ENCODE assay signal across 9 cellular contexts in genomic region chr7:3399858-3400257, GRCh38.
DNase-seq lines count a peak whose midpoint lies in the region; ATAC-seq and TF ChIP-seq lines count a peak whose summit lies in the region.
"Had no signal": no experiment of that assay in that cellular context is flagged by ENCODE, and none has a peak within 500 bp of the region (broad histone marks: within the 10 kb centered on the region; RNA-seq: fewer than 3 reads in every experiment).

No MANE protein-coding gene starts in this region.

- H3K36me3 Mint-ChIP-seq in activated T-helper 2 cell treated with anti-CD3 and anti-CD28 coated beads, Interferon-gamma antibody, Interleukin-2, Interleukin-4, amounts not matched to agents 10 μg/mL and 5 μg/mL and 100 μg/mL, durations not matched to agents 14 hours and 24 hours and 36 hours (ENCODE audit: low read depth): no peaks in the 10 kb centered on the region
- H3K36me3 Mint-ChIP-seq in activated CD8-positive, alpha-beta memory T cell treated with anti-CD3 and anti-CD28 coated beads, Interleukin-2, amount 10 ng/mL, durations not matched to agents 7 days and 5 days: peaks cover 4% of the 10 kb centered on the region
- H3K36me3 Mint-ChIP-seq: activated CD4-positive, alpha-beta memory T cell treated with anti-CD3 and anti-CD28 coated beads for 36 hours had no signal

- H3K4me2 ChIP-seq in KMS-11: no peak overlapping the region

- CTCF ChIA-PET in activated CD8-positive, alpha-beta memory T cell treated with anti-CD3 and anti-CD28 coated beads, Interleukin-2, amount 10 ng/mL, durations not matched to agents 7 days and 5 days (lab: Charles Lee): interaction anchor here (1.3 kb wide), 1 partner anchor 534 kb away, joined by 3 read pairs; no protein-coding TSS in a partner anchor

- no peak overlapping the region for H3K4me3 Mint-ChIP-seq in activated T-helper 2 cell treated with anti-CD3 and anti-CD28 coated beads, Interferon-gamma antibody, Interleukin-2, Interleukin-4, amounts not matched to agents 10 μg/mL and 5 μg/mL and 100 μg/mL, durations not matched to agents 14 hours and 24 hours and 36 hours (ENCODE audit: low read depth)
- no peak overlapping the region for H3K4me3 Mint-ChIP-seq in activated CD8-positive, alpha-beta memory T cell treated with anti-CD3 and anti-CD28 coated beads, Interleukin-2, amount 10 ng/mL, durations not matched to agents 7 days and 5 days
- H3K4me3 Mint-ChIP-seq: activated CD4-positive, alpha-beta memory T cell treated with anti-CD3 and anti-CD28 coated beads for 36 hours had no signal

- peaks cover 21% of the 10 kb centered on the region for H3K9me3 Mint-ChIP-seq in activated T-helper 2 cell treated with anti-CD3 and anti-CD28 coated beads, Interferon-gamma antibody, Interleukin-2, Interleukin-4, amounts not matched to agents 10 μg/mL and 5 μg/mL and 100 μg/mL, durations not matched to agents 14 hours and 24 hours and 36 hours
- peaks cover 10% of the 10 kb centered on the region for H3K9me3 Mint-ChIP-seq in activated CD8-positive, alpha-beta memory T cell treated with anti-CD3 and anti-CD28 coated beads, Interleukin-2, amount 10 ng/mL, durations not matched to agents 7 days and 5 days (ENCODE audit: low read depth)

- H3K79me2 ChIP-seq in KMS-11 (ENCODE audit: insufficient read depth, low read depth): no peaks in the 10 kb centered on the region

- DNase-seq in amniotic epithelial cell (ENCODE audit: low read depth) (peak; percentile 25), lung microvascular endothelial cell (ENCODE audit: low read depth in 2 of 2) (peak; percentile 6 to 22), posterior vena cava (ENCODE audit: low spot score) (no peak), LoVo (ENCODE audit: low spot score) (no peak)
- DNase-seq in activated T-helper 2 cell treated with anti-CD3 and anti-CD28 coated beads, Interferon-gamma antibody, Interleukin-2, Interleukin-4, amounts not matched to agents 10 μg/mL and 5 μg/mL and 100 μg/mL, durations not matched to agents 14 hours and 24 hours and 36 hours (ENCODE audit: low spot score): no peak
- DNase-seq in activated CD8-positive, alpha-beta memory T cell treated with anti-CD3 and anti-CD28 coated beads, Interleukin-2, amount 10 ng/mL, durations not matched to agents 7 days and 5 days: no peak
- DNase-seq: activated CD4-positive, alpha-beta memory T cell treated with anti-CD3 and anti-CD28 coated beads for 36 hours had no signal

- no peaks in the 10 kb centered on the region for H3K36me3 ChIP-seq in KMS-11 (ENCODE audit: insufficient read depth)

- no peak overlapping the region for H3K27ac Mint-ChIP-seq in activated T-helper 2 cell treated with anti-CD3 and anti-CD28 coated beads, Interferon-gamma antibody, Interleukin-2, Interleukin-4, amounts not matched to agents 10 μg/mL and 5 μg/mL and 100 μg/mL, durations not matched to agents 14 hours and 24 hours and 36 hours
- no peak overlapping the region for H3K27ac Mint-ChIP-seq in activated CD8-positive, alpha-beta memory T cell treated with anti-CD3 and anti-CD28 coated beads, Interleukin-2, amount 10 ng/mL, durations not matched to agents 7 days and 5 days
- H3K27ac Mint-ChIP-seq: activated CD4-positive, alpha-beta memory T cell treated with anti-CD3 and anti-CD28 coated beads for 36 hours had no signal

- TF ChIP-seq CTCF in GM12873 (IDR thresholded peaks at IDR 0.05; ENCODE audit: insufficient read depth, low read depth, low read length, missing control alignments): peak; percentile 45
- 0 out of 2 replicates have a peak, but pooled peaks have one; percentile 25 for TF ChIP-seq CTCF in KMS-11 (conservative IDR thresholded peaks at IDR 0.05; ENCODE audit: low read depth, low read length)

- peaks cover 17% of the 10 kb centered on the region for H3K27me3 Mint-ChIP-seq in activated T-helper 2 cell treated with anti-CD3 and anti-CD28 coated beads, Interferon-gamma antibody, Interleukin-2, Interleukin-4, amounts not matched to agents 10 μg/mL and 5 μg/mL and 100 μg/mL, durations not matched to agents 14 hours and 24 hours and 36 hours (ENCODE audit: low read depth)
- peaks cover 43% of the 10 kb centered on the region for H3K27me3 Mint-ChIP-seq in activated CD8-positive, alpha-beta memory T cell treated with anti-CD3 and anti-CD28 coated beads, Interleukin-2, amount 10 ng/mL, durations not matched to agents 7 days and 5 days

- no peak overlapping the region for H3K4me3 ChIP-seq in KMS-11 (IDR thresholded peaks at IDR 0.05; ENCODE audit: insufficient read depth, low read depth, low read length)

- H4K20me1 ChIP-seq in KMS-11 (ENCODE audit: insufficient read depth): no peaks in the 10 kb centered on the region

- no peak overlapping the region for H3K9ac ChIP-seq in KMS-11

- H3K4me1 Mint-ChIP-seq in activated T-helper 2 cell treated with anti-CD3 and anti-CD28 coated beads, Interferon-gamma antibody, Interleukin-2, Interleukin-4, amounts not matched to agents 10 μg/mL and 5 μg/mL and 100 μg/mL, durations not matched to agents 14 hours and 24 hours and 36 hours (ENCODE audit: low read depth): no peaks in the 10 kb centered on the region
- H3K4me1 Mint-ChIP-seq in activated CD8-positive, alpha-beta memory T cell treated with anti-CD3 and anti-CD28 coated beads, Interleukin-2, amount 10 ng/mL, durations not matched to agents 7 days and 5 days: no peaks in the 10 kb centered on the region

- ATAC-seq in activated CD8-positive, alpha-beta memory T cell treated with anti-CD3 and anti-CD28 coated beads, Interleukin-2, amount 10 ng/mL, durations not matched to agents 7 days and 5 days: no peak

- no peaks in the 10 kb centered on the region for H3K4me1 ChIP-seq in KMS-11 (ENCODE audit: low read depth, poor library complexity, severe bottlenecking)

- H3K27ac ChIP-seq in KMS-11: no peak overlapping the region

- H3K27me3 ChIP-seq in KMS-11 (ENCODE audit: insufficient read depth, low read depth): no peaks in the 10 kb centered on the region

- no peak overlapping the region for H2AFZ ChIP-seq in KMS-11 (ENCODE audit: low read depth)

- intact Hi-C loops in activated T-helper 2 cell treated with anti-CD3 and anti-CD28 coated beads, Interferon-gamma antibody, Interleukin-2, Interleukin-4, amounts not matched to agents 10 μg/mL and 5 μg/mL and 100 μg/mL, durations not matched to agents 14 hours and 24 hours and 36 hours (cut with micrococcal nuclease): loop anchor here (10.0 kb wide), 1 partner anchor 95 kb away; the partner anchor contains the start of gene SDK1
- intact Hi-C loops in posterior vena cava (cut with DNase I): no loop called here

Comparison
In these comparisons a context has a peak if more than half of its experiments do, and no peak if none do; other contexts are left out.
1. DNase-seq: peak in amniotic epithelial cell (single experiment) and lung microvascular endothelial cell (2 of 2); none in activated T-helper 2 cell treated with anti-CD3 and anti-CD28 coated beads, Interferon-gamma antibody, Interleukin-2, Interleukin-4, amounts not matched to agents 10 μg/mL and 5 μg/mL and 100 μg/mL, durations not matched to agents 14 hours and 24 hours and 36 hours (single experiment), posterior vena cava (single experiment), activated CD8-positive, alpha-beta memory T cell treated with anti-CD3 and anti-CD28 coated beads, Interleukin-2, amount 10 ng/mL, durations not matched to agents 7 days and 5 days (single experiment) and LoVo (single experiment).